In the genomic region with DNA sequence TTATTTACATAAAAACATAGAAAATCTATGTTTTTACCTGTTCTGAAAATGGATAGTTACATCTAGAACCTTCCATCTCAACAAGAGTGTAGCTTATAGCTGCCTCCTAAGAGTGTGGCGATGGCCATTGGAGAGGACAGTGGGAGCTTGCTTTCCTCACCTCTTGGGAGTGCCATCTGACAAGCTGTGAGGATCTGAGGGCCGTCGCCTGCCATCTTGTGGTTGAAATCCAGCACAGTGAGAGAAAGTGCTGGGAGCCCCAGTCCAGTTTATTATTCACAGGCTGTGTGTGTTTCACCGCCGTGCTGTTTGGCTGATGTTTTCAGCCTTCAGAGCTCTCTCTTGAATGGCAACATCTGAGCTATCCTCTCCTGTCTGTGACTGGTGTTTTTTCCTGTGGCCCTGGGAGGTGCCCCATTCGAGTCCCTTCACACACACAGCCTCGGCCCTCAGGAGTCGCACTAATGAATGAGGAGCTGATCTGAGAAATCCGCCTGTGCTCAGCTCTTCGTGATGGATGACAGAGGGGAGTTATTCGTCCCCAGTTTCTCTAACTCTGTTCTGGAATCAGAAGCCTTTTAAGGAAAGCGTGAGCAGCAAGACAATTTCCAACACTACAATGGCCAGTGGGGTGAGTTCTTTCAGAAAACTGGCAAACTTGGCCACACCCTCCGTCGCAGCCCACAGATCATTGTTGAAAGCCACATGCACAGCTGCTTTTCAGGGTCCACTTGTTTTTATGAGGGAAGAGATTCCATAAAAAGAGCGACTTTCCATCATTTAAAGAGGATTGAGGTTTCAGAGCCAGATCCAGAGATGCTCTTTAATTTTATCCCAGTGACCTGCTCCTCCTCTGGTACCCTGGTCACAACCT, we compare ENCODE assay signal across 8 cellular contexts.
DNase-seq lines count a peak whose midpoint lies in the region; ATAC-seq and TF ChIP-seq lines count a peak whose summit lies in the region.

No MANE protein-coding gene starts in this region.

- no peaks in the 10 kb centered on the region for H3K4me1 ChIP-seq in OCI-LY3 (ENCODE audit: low read length)

- no peak overlapping the region for H2AFZ ChIP-seq in OCI-LY3 (ENCODE audit: low read depth, low read length)

- peak; percentile 72 for TF ChIP-seq CTCF in OCI-LY3 (IDR thresholded peaks at IDR 0.05; ENCODE audit: low read depth, low read length)
- TF ChIP-seq CTCF in cardiac fibroblast (IDR thresholded peaks at IDR 0.05; ENCODE audit: low read depth, low read length) = peak; percentile 84

- H3K27me3 ChIP-seq in OCI-LY3 (ENCODE audit: low read depth, low read length) = peaks cover 16% of the 10 kb centered on the region; the same call in 1 of the 2 replicates

- peak overlapping the region; percentile 18; the same call in 1 of the 2 replicates for H3K4me2 ChIP-seq in OCI-LY3 (ENCODE audit: low read length)

- no peaks in the 10 kb centered on the region for H3K36me3 ChIP-seq in OCI-LY3 (replicated peaks; ENCODE audit: low read depth, low read length)

- DNase-seq in activated naive CD4-positive, alpha-beta T cell treated with Interleukin-2 at 50 U/mL for 16 hours = peak; percentile 6
- no peak for DNase-seq in activated naive CD4-positive, alpha-beta T cell (lab: John Stamatoyannopoulos, UW)
- DNase-seq in HS-5 (ENCODE audit: low read depth) = peak; percentile 35
- peak; percentile 78 to 82 for DNase-seq in cardiac fibroblast (ENCODE audit: low read depth in 2 of 2)
- DNase-seq in islet precursor cell = peak; percentile 93
- DNase-seq in stimulated activated naive CD8-positive, alpha-beta T cell treated with anti-CD3 and anti-CD28 coated beads, Interleukin-15, Interleukin-2, amounts not matched to agents 100 U/mL and 50 U/mL, for 24 hours = peak; percentile 14

- no peak overlapping the region for H3K4me3 ChIP-seq in OCI-LY3 (ENCODE audit: low read length)
- H3K4me3 ChIP-seq in cardiac fibroblast (replicated peaks in 1 of 2; ENCODE audit: low read depth in 2 of 2, low read length in 2 of 2) = no peak overlapping the region

- H3K27ac ChIP-seq in OCI-LY3 (ENCODE audit: low read length) = no peak overlapping the region

- H3K9ac ChIP-seq in OCI-LY3 (ENCODE audit: low read length) = no peak overlapping the region

- H3K9me3 ChIP-seq in OCI-LY3 (ENCODE audit: insufficient read depth, low read length) = no peaks in the 10 kb centered on the region

- no peak for ATAC-seq in stimulated activated naive CD8-positive, alpha-beta T cell treated with anti-CD3 and anti-CD28 coated beads, Interleukin-15, Interleukin-2, amounts not matched to agents 100 U/mL and 50 U/mL, for 24 hours
- no peak for ATAC-seq in HG03342 (IDR thresholded peaks at IDR 0.05; ENCODE audit: unreplicated experiment)

- no peaks in the 10 kb centered on the region for H3K79me2 ChIP-seq in OCI-LY3 (ENCODE audit: low read length)

- no peaks in the 10 kb centered on the region for H4K20me1 ChIP-seq in OCI-LY3 (ENCODE audit: insufficient read depth, low read length)

Comparison
In these comparisons a context has a peak if more than half of its experiments do, and no peak if none do; other contexts are left out.
1. DNase-seq: peak in activated naive CD4-positive, alpha-beta T cell treated with Interleukin-2 at 50 U/mL for 16 hours (single experiment), HS-5 (single experiment), cardiac fibroblast (2 of 2), islet precursor cell (single experiment) and stimulated activated naive CD8-positive, alpha-beta T cell treated with anti-CD3 and anti-CD28 coated beads, Interleukin-15, Interleukin-2, amounts not matched to agents 100 U/mL and 50 U/mL, for 24 hours (single experiment); none in activated naive CD4-positive, alpha-beta T cell (0 of 4).